1 cellular context compared by ENCODE assay signal in genomic region chr7:44787041-44787440, GRCh38.
TF ChIP-seq lines count a peak whose summit lies in the region.

No MANE protein-coding gene starts in this region.

TF ChIP-seq in GM12878, 131 proteins besides CTCF, POLR2A, EP300 and RAD21:
- TF ChIP-seq MLLT1 (IDR thresholded peaks at IDR 0.05) (no peak), PRDM15 (CRISPR knock-in tag; IDR thresholded peaks at IDR 0.05) (no peak), RELB (IDR thresholded peaks at IDR 0.05; ENCODE audit: low read depth) (0 out of 2 replicates have a peak, but pooled peaks have one; percentile 30), MTA2 (IDR thresholded peaks at IDR 0.05; ENCODE audit: low read depth) (0 out of 2 replicates have a peak, but pooled peaks have one; percentile 11), JUND (IDR thresholded peaks at IDR 0.05; ENCODE audit: low read depth, low read length) (no peak)
